In the genomic region with DNA sequence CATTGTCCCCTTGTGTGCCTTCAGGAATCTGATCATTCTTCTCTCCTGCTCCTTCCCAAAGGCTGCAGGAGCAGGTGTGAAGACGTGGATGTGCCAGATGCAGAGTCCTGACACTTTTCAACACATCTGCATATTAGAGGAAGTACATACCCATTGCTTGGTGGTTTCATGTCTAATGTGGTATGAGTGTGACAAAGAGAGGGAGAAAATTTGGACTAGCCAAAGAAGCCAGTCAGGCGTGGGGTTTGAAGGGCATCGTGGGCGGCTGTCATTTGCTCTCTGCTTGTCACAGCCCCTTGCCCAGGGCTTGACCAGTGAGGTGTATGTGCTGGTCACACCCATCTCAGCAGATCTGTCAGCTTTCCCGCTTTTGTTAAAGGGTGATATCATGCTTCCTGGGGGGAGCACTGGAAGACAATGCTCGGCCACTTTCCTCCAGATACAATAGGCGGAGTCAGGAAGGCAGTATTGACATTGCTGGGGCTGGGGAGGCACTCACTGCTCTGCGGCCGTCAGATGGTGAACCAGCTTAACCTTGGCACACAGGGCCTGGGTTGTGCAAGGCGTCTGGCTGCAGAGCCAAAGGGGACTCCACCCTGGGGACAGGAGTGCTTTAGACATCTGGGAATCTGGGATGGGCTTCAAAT, we compare ENCODE assay signal across 12 cellular contexts. TPM values are rescaled to one million over a fixed set of nuclear protein-coding genes. Genes with fewer than 3 reads are reported as not detected.
DNase-seq lines count a peak whose midpoint lies in the region; ATAC-seq, FAIRE-seq and TF ChIP-seq lines count a peak whose summit lies in the region.
"Had no signal": no experiment of that assay in that cellular context is flagged by ENCODE, and none has a peak within 500 bp of the region (broad histone marks: within the 10 kb centered on the region; RNA-seq: fewer than 3 reads in every experiment).

No MANE protein-coding gene starts in this region.

- H3K4me1 ChIP-seq in body of pancreas (no peaks in the 10 kb centered on the region), kidney (ENCODE audit: control insufficient read depth in 1 of 2, insufficient read depth in 1 of 2, low read depth in 1 of 2, low read length in 2 of 2) (peaks cover 0 to 3% of the 10 kb centered on the region in 2 donors), thoracic aorta (ENCODE audit: control insufficient read depth in 1 of 2, low read depth in 2 of 2) (no peaks in the 10 kb centered on the region)

- FAIRE-seq in kidney (lab: Jason Lieb, UNC), result no peak
- FAIRE-seq: GM12878 had no signal

- peak; percentile 42 for DNase-seq in NCI-H1092 (lab: John Stamatoyannopoulos, UW)
- DNase-seq in body of pancreas, result peak; percentile 18 to 45 (median 21)
- DNase-seq in kidney, result peak; percentile 81
- no peak for DNase-seq in thoracic aorta (ENCODE audit: low spot score)
- no peak for DNase-seq in NCI-H2107 (lab: John Stamatoyannopoulos, UW)
- DNase-seq: midbrain, NCI-H226 had no signal

- peak; percentile 71 for ATAC-seq in body of pancreas
- ATAC-seq in thoracic aorta (ENCODE audit: insufficient number of reproducible peaks, low FRiP score, low read depth), result peak; percentile 35
- ATAC-seq in HG02588 (IDR thresholded peaks at IDR 0.05; ENCODE audit: unreplicated experiment), result no peak
- ATAC-seq in GM18907 (IDR thresholded peaks at IDR 0.05; ENCODE audit: unreplicated experiment), result no peak
- ATAC-seq in HG03432 (IDR thresholded peaks at IDR 0.05; ENCODE audit: unreplicated experiment), result no peak
- ATAC-seq: GM12878 had no signal

- no peaks in the 10 kb centered on the region for H3K36me3 ChIP-seq in body of pancreas (replicated peaks in 1 of 2; ENCODE audit: insufficient read depth in 1 of 2, low read depth in 2 of 2)
- H3K36me3 ChIP-seq in kidney (ENCODE audit: control insufficient read depth in 1 of 2, insufficient read depth in 2 of 2, low read length in 2 of 2), result no peaks in the 10 kb centered on the region
- no peaks in the 10 kb centered on the region for H3K36me3 ChIP-seq in thoracic aorta
- H3K36me3 ChIP-seq: cardiac muscle cell had no signal

- no peak for TF ChIP-seq POLR2A in body of pancreas (IDR thresholded peaks at IDR 0.05)

- intact Hi-C loops in body of pancreas (cut with DNase I), result no loop called here
- intact Hi-C loops in kidney (cut with DNase I), result no loop called here

- peak overlapping the region in 1 of 4 donors; percentile 32 for H3K27ac ChIP-seq in body of pancreas
- peak overlapping the region; percentile 26 to 37 for H3K27ac ChIP-seq in kidney (ENCODE audit: low read depth in 2 of 2, low read length in 2 of 2)
- H3K27ac ChIP-seq in thoracic aorta, result no peak overlapping the region
- H3K27ac ChIP-seq: cardiac muscle cell had no signal

- TF ChIP-seq CTCF in body of pancreas (IDR thresholded peaks at IDR 0.05), result no peak
- no peak for TF ChIP-seq CTCF in kidney (IDR thresholded peaks at IDR 0.05; ENCODE audit: borderline replicate concordance, extremely low read depth, insufficient read depth)
- TF ChIP-seq CTCF in thoracic aorta (IDR thresholded peaks at IDR 0.05), result no peak

- 39% methylated on average over 6 to 10 of the region's 10 CpGs for WGBS in body of pancreas, 2 donors

- H3K9ac ChIP-seq in kidney (ENCODE audit: low read length in 2 of 2), result no peak overlapping the region

- H3K27me3 ChIP-seq in body of pancreas (no peaks in the 10 kb centered on the region), thoracic aorta (replicated peaks; ENCODE audit: insufficient read depth) (no peaks in the 10 kb centered on the region)
- H3K27me3 ChIP-seq: cardiac muscle cell had no signal

- no peak overlapping the region for H3K4me3 ChIP-seq in body of pancreas
- H3K4me3 ChIP-seq in kidney (ENCODE audit: low read length in 2 of 2), result no peak overlapping the region
- H3K4me3 ChIP-seq in thoracic aorta, result no peak overlapping the region
- H3K4me3 ChIP-seq: cardiac muscle cell, GM12878 had no signal

- no peaks in the 10 kb centered on the region for H3K9me3 ChIP-seq in body of pancreas
- H3K9me3 ChIP-seq in kidney (ENCODE audit: control insufficient read depth in 1 of 2, low read length in 2 of 2), result no peaks in the 10 kb centered on the region
- H3K9me3 ChIP-seq in thoracic aorta, result no peaks in the 10 kb centered on the region

RNA-seq across cellular contexts. Expression of a gene that starts 8.6 kb away (rescaled TPM):
- total RNA-seq in body of pancreas (1 to 10 TPM; 4.6 to 4.9 TPM), kidney (32.6 TPM), thoracic aorta (10 to 100 TPM in 1 of 2 donors, 1 to 10 TPM in 1; 8.4 to 14.9 TPM)
- 16.1 TPM for polyA plus RNA-seq in kidney (ENCODE audit: insufficient read depth, low read depth, low replicate concordance)
- total RNA-seq: GM12878 had no signal
- polyA plus RNA-seq: GM12878 had no signal

Comparison
In these comparisons a context has a peak if more than half of its experiments do, and no peak if none do; other contexts are left out.
1. DNase-seq: peak in NCI-H1092 (single experiment), body of pancreas (4 of 4) and kidney (single experiment); none in thoracic aorta (single experiment) and NCI-H2107 (single experiment).
2. ATAC-seq: peak in body of pancreas (single experiment) and thoracic aorta (single experiment); none in HG02588 (single experiment), GM18907 (single experiment) and HG03432 (single experiment).
3. H3K27ac ChIP-seq: peak in kidney (2 of 2); none in thoracic aorta (0 of 2).